4 cellular contexts compared by ENCODE assay signal in genomic region chr9:104605527-104605926, GRCh38. TPM values are rescaled to one million over a fixed set of nuclear protein-coding genes. Genes with fewer than 3 reads are reported as not detected.
"Had no signal": no experiment of that assay in that cellular context is flagged by ENCODE, and none has a peak within 500 bp of the region (broad histone marks: within the 10 kb centered on the region; RNA-seq: fewer than 3 reads in every experiment).

OR13C2 (minus strand) TSS chr9:104605627; CDS start chr9:104605627, 0 bp downstream.

RNA-seq across cellular contexts. Expression of gene OR13C2, which starts in this region (rescaled TPM):
- total RNA-seq: LHCN-M2, M059J, MCF 10A, NCI-H460 had no signal
